1 cellular context compared by ENCODE assay signal in genomic region chr2:120866071-120866470, GRCh38.
TF ChIP-seq lines count a peak whose summit lies in the region.

No MANE protein-coding gene starts in this region.

TF ChIP-seq in HepG2, 621 proteins besides CTCF, POLR2A, EP300 and RAD21 (continued from another document):
- no peak for TF ChIP-seq ZNF687 (CRISPR knock-in tag; IDR thresholded peaks at IDR 0.05)
- TF ChIP-seq, protein P1, sequence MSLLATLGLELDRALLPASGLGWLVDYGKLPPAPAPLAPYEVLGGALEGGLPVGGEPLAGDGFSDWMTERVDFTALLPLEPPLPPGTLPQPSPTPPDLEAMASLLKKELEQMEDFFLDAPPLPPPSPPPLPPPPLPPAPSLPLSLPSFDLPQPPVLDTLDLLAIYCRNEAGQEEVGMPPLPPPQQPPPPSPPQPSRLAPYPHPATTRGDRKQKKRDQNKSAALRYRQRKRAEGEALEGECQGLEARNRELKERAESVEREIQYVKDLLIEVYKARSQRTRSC (CRISPR knock-in tag; IDR thresholded peaks at IDR 0.05; ENCODE audit: low read depth): no peak
